ENCODE assay signal across 20 cellular contexts in genomic region chr2:144912206-144912605, GRCh38.
DNase-seq lines count a peak whose midpoint lies in the region; ATAC-seq, FAIRE-seq and TF ChIP-seq lines count a peak whose summit lies in the region.
"Had no signal": no experiment of that assay in that cellular context is flagged by ENCODE, and none has a peak within 500 bp of the region (broad histone marks: within the 10 kb centered on the region; RNA-seq: fewer than 3 reads in every experiment).

No MANE protein-coding gene starts in this region.

- TF ChIP-seq EP300 in ovary (IDR thresholded peaks at IDR 0.05): no peak

- no peaks in the 10 kb centered on the region for H3K27me3 Mint-ChIP-seq in HFFc6 (ENCODE audit: insufficient read depth)
- no peaks in the 10 kb centered on the region for H3K27me3 Mint-ChIP-seq in astrocyte (ENCODE audit: low read depth, unreplicated experiment)
- H3K27me3 Mint-ChIP-seq in activated naive CD8-positive, alpha-beta T cell treated with anti-CD3 and anti-CD28 coated beads, Interleukin-2, amount 50 U/mL, for 24 hours: no peaks in the 10 kb centered on the region
- H3K27me3 Mint-ChIP-seq: B cell; CD4-positive, alpha-beta T cell had no signal

- H3K4me3 ChIP-seq in BJ (ENCODE audit: low read depth, low read length): no peak overlapping the region
- H3K4me3 ChIP-seq in astrocyte (ENCODE audit: insufficient read depth, low read depth, low read length): no peak overlapping the region
- H3K4me3 ChIP-seq in ovary: no peak overlapping the region
- H3K4me3 ChIP-seq: BLaER1 treated with 17β-estradiol and CSF1 and Interleukin-3, amounts not matched to agents 10 nM and 100 nM; HAP-1 had no signal

- H3K27me3 ChIP-seq in BJ (ENCODE audit: control insufficient read depth, insufficient read depth, low read length) (no peaks in the 10 kb centered on the region), astrocyte (ENCODE audit: insufficient read depth, low read length) (no peaks in the 10 kb centered on the region), ovary (no peaks in the 10 kb centered on the region)
- H3K27me3 ChIP-seq: BLaER1 treated with 17β-estradiol and CSF1 and Interleukin-3, amounts not matched to agents 10 nM and 100 nM had no signal

- TF ChIP-seq CTCF in BJ (IDR thresholded peaks at IDR 0.05; ENCODE audit: insufficient read depth, low read depth, low read length): no peak
- no peak for TF ChIP-seq CTCF in HFFc6 (IDR thresholded peaks at IDR 0.05)
- no peak for TF ChIP-seq CTCF in astrocyte (IDR thresholded peaks at IDR 0.05; ENCODE audit: insufficient read depth, low read depth, low read length)
- TF ChIP-seq CTCF in ovary (IDR thresholded peaks at IDR 0.05): no peak

- intact Hi-C loops in ovary (cut with DNase I): no loop called here

- no peak overlapping the region for H3K27ac Mint-ChIP-seq in HFFc6
- H3K27ac Mint-ChIP-seq in astrocyte (ENCODE audit: unreplicated experiment): no peak overlapping the region
- H3K27ac Mint-ChIP-seq in activated naive CD8-positive, alpha-beta T cell treated with anti-CD3 and anti-CD28 coated beads, Interleukin-2, amount 50 U/mL, for 24 hours: no peak overlapping the region
- H3K27ac Mint-ChIP-seq: B cell; CD14-positive monocyte; CD4-positive, alpha-beta T cell had no signal

- H3K27ac ChIP-seq in astrocyte (ENCODE audit: low read depth, low read length) (no peak overlapping the region), ovary (no peak overlapping the region)
- H3K27ac ChIP-seq: BLaER1 treated with 17β-estradiol and CSF1 and Interleukin-3, amounts not matched to agents 10 nM and 100 nM had no signal

- H3K9me3 Mint-ChIP-seq in HFFc6 (no peaks in the 10 kb centered on the region; the same call in 1 of the 2 replicates), astrocyte (ENCODE audit: unreplicated experiment) (peaks cover 2% of the 10 kb centered on the region)
- H3K9me3 Mint-ChIP-seq in activated naive CD8-positive, alpha-beta T cell treated with anti-CD3 and anti-CD28 coated beads, Interleukin-2, amount 50 U/mL, for 24 hours: no peaks in the 10 kb centered on the region
- H3K9me3 Mint-ChIP-seq: CD4-positive, alpha-beta T cell had no signal

- H3K36me3 ChIP-seq in BJ (ENCODE audit: control insufficient read depth, insufficient read depth, low read length) (no peaks in the 10 kb centered on the region), astrocyte (ENCODE audit: insufficient read depth, low read length) (no peaks in the 10 kb centered on the region), ovary (no peaks in the 10 kb centered on the region)
- H3K36me3 ChIP-seq: BLaER1 treated with 17β-estradiol and CSF1 and Interleukin-3, amounts not matched to agents 10 nM and 100 nM; HAP-1 had no signal

- no peaks in the 10 kb centered on the region for H4K20me1 ChIP-seq in astrocyte (ENCODE audit: insufficient read depth, low read length)
- H4K20me1 ChIP-seq: BLaER1 treated with 17β-estradiol and CSF1 and Interleukin-3, amounts not matched to agents 10 nM and 100 nM had no signal

- peaks cover 34% of the 10 kb centered on the region for H3K4me1 Mint-ChIP-seq in HFFc6 (ENCODE audit: low read depth)
- peaks cover 7% of the 10 kb centered on the region for H3K4me1 Mint-ChIP-seq in astrocyte (ENCODE audit: low read depth, unreplicated experiment)
- H3K4me1 Mint-ChIP-seq in activated naive CD8-positive, alpha-beta T cell treated with anti-CD3 and anti-CD28 coated beads, Interleukin-2, amount 50 U/mL, for 24 hours: no peaks in the 10 kb centered on the region
- H3K4me1 Mint-ChIP-seq: B cell, CD14-positive monocyte had no signal

- no peak overlapping the region for H2AFZ ChIP-seq in astrocyte (ENCODE audit: low read depth, low read length)

- 83 to 88% (median 87%) methylated on average over 2 of the region's 2 CpGs for whole genome bisulfite sequencing in ovary, 3 donors

- CTCF ChIA-PET in BJ (lab: Yijun Ruan, JAX): no interaction called here

- ATAC-seq in activated naive CD8-positive, alpha-beta T cell treated with anti-CD3 and anti-CD28 coated beads, Interleukin-2, amount 50 U/mL, for 24 hours: no peak

- no peaks in the 10 kb centered on the region for H3K4me1 ChIP-seq in astrocyte (ENCODE audit: insufficient read depth, low read length)
- H3K4me1 ChIP-seq in ovary (ENCODE audit: insufficient read depth): no peaks in the 10 kb centered on the region
- H3K4me1 ChIP-seq: HAP-1 had no signal

- H3K36me3 Mint-ChIP-seq in HFFc6 (ENCODE audit: low read depth) (no peaks in the 10 kb centered on the region), astrocyte (ENCODE audit: low read depth, unreplicated experiment) (no peaks in the 10 kb centered on the region)
- no peaks in the 10 kb centered on the region for H3K36me3 Mint-ChIP-seq in activated naive CD8-positive, alpha-beta T cell treated with anti-CD3 and anti-CD28 coated beads, Interleukin-2, amount 50 U/mL, for 24 hours (ENCODE audit: low read depth)
- H3K36me3 Mint-ChIP-seq: CD14-positive monocyte; CD8-positive, alpha-beta memory T cell had no signal

- H3K4me2 ChIP-seq in astrocyte (ENCODE audit: low read length): no peak overlapping the region
- H3K4me2 ChIP-seq: BLaER1 treated with 17β-estradiol and CSF1 and Interleukin-3, amounts not matched to agents 10 nM and 100 nM had no signal

- H3K4me3 Mint-ChIP-seq in HFFc6 (no peak overlapping the region), astrocyte (ENCODE audit: unreplicated experiment) (no peak overlapping the region)
- no peak overlapping the region for H3K4me3 Mint-ChIP-seq in activated naive CD8-positive, alpha-beta T cell treated with anti-CD3 and anti-CD28 coated beads, Interleukin-2, amount 50 U/mL, for 24 hours
- H3K4me3 Mint-ChIP-seq: B cell; CD14-positive monocyte; CD4-positive, alpha-beta T cell; CD8-positive, alpha-beta memory T cell had no signal

- TF ChIP-seq POLR2A in ovary (IDR thresholded peaks at IDR 0.05): no peak

- POLR2A ChIA-PET in BJ (lab: Charles Lee): no interaction called here

- DNase-seq in BJ (ENCODE audit: low read depth) (peak; percentile 41), HFFc6 (peak; percentile 13), astrocyte (ENCODE audit: low read depth) (peak; percentile 41), ovary (no peak), islet precursor cell (no peak)
- DNase-seq in activated naive CD8-positive, alpha-beta T cell treated with anti-CD3 and anti-CD28 coated beads, Interleukin-2, amount 50 U/mL, for 24 hours: no peak
- DNase-seq: CD4-positive, alpha-beta T cell; CD8-positive, alpha-beta memory T cell; DMS 273 treated with DMSO at 0.1 percent for 48 hours; DMS79; GF-D8; GOT3 had no signal

- no peaks in the 10 kb centered on the region for H3K79me2 ChIP-seq in astrocyte (ENCODE audit: insufficient read depth, low read length)

- peak; percentile 9 for FAIRE-seq in astrocyte (lab: Jason Lieb, UNC)
- FAIRE-seq: D721Med, GM12891, GM18507, H54 had no signal

- no peaks in the 10 kb centered on the region for H3K9me3 ChIP-seq in astrocyte (ENCODE audit: insufficient read depth, low read depth, low read length)
- no peaks in the 10 kb centered on the region for H3K9me3 ChIP-seq in ovary
- H3K9me3 ChIP-seq: HAP-1 had no signal

- H3K9ac ChIP-seq in astrocyte (ENCODE audit: low read length): no peak overlapping the region
- H3K9ac ChIP-seq: BLaER1 treated with 17β-estradiol and CSF1 and Interleukin-3, amounts not matched to agents 10 nM and 100 nM had no signal

Comparison
In these comparisons a context has a peak if more than half of its experiments do, and no peak if none do; other contexts are left out.
1. DNase-seq: peak in BJ (single experiment), HFFc6 (single experiment) and astrocyte (single experiment); none in activated naive CD8-positive, alpha-beta T cell treated with anti-CD3 and anti-CD28 coated beads, Interleukin-2, amount 50 U/mL, for 24 hours (single experiment), ovary (0 of 5) and islet precursor cell (single experiment).